In genomic region chr19:58543826-58544590, GRCh38 we compare ENCODE assay signal across 1 cellular context.
TF ChIP-seq lines count a peak whose summit lies in the region.

TRIM28 (plus strand) TSS chr19:58544064; CDS start chr19:58544758, 694 bp downstream.

TF ChIP-seq in HepG2, 621 proteins besides CTCF, POLR2A, EP300 and RAD21 (continued from another document and continues in another):
- TF ChIP-seq ZFP90 (CRISPR knock-in tag; IDR thresholded peaks at IDR 0.05; ENCODE audit: borderline replicate concordance) (no peak; the same call in 1 of the 2 replicates), REPIN1 (CRISPR knock-in tag; IDR thresholded peaks at IDR 0.05; ENCODE audit: borderline replicate concordance, low read depth) (no peak; the same call in none of the 2 replicates), ZNF768 (CRISPR knock-in tag; IDR thresholded peaks at IDR 0.05) (peak; percentile 48; the same call in 1 of the 2 replicates), ZBTB42 (CRISPR knock-in tag; IDR thresholded peaks at IDR 0.05) (no peak), BHLHE40 (IDR thresholded peaks at IDR 0.05; ENCODE audit: low read length) (0 out of 2 replicates have a peak, but pooled peaks have one; percentile 19), TMF1 (CRISPR knock-in tag; IDR thresholded peaks at IDR 0.05; ENCODE audit: low read depth) (peak; percentile 27), SYNCRIP (IDR thresholded peaks at IDR 0.05; ENCODE audit: insufficient read depth, low read depth, low read length) (no peak), KMT2B (CRISPR knock-in tag; IDR thresholded peaks at IDR 0.05) (no peak), ZNF296 (CRISPR knock-in tag; conservative IDR thresholded peaks at IDR 0.05) (no peak), XBP1 (CRISPR knock-in tag; IDR thresholded peaks at IDR 0.05) (no peak), TBX3 (IDR thresholded peaks at IDR 0.05; ENCODE audit: borderline replicate concordance) (no peak), SNAI1 (CRISPR knock-in tag; IDR thresholded peaks at IDR 0.05; ENCODE audit: borderline replicate concordance) (no peak), CBFB (CRISPR knock-in tag; IDR thresholded peaks at IDR 0.05) (0 out of 2 replicates have a peak, but pooled peaks have one; percentile 73), MZF1 (CRISPR knock-in tag; IDR thresholded peaks at IDR 0.05; ENCODE audit: borderline replicate concordance) (0 out of 2 replicates have a peak, but pooled peaks have one; percentile 73), ZNF879 (CRISPR knock-in tag; IDR thresholded peaks at IDR 0.05) (no peak), ZNF709 (CRISPR knock-in tag; IDR thresholded peaks at IDR 0.05) (no peak), MIXL1 (CRISPR knock-in tag; IDR thresholded peaks at IDR 0.05) (peak; percentile 31; the same call in 1 of the 2 replicates), IKZF5 (CRISPR knock-in tag; IDR thresholded peaks at IDR 0.05) (peak; percentile 88), MTF2 (CRISPR knock-in tag; IDR thresholded peaks at IDR 0.05; ENCODE audit: borderline replicate concordance) (no peak), ZNF513 (CRISPR knock-in tag; conservative IDR thresholded peaks at IDR 0.05) (peak; percentile 87; the same call in 1 of the 2 replicates), ZNF609 (CRISPR knock-in tag; IDR thresholded peaks at IDR 0.05; ENCODE audit: borderline replicate concordance) (no peak), TEF (CRISPR knock-in tag; IDR thresholded peaks at IDR 0.05) (peak; percentile 70), RORA (CRISPR knock-in tag; IDR thresholded peaks at IDR 0.05) (no peak), TCF12 (IDR thresholded peaks at IDR 0.05) (no peak), TCF12 (CRISPR knock-in tag; IDR thresholded peaks at IDR 0.05) (no peak), ZSCAN31 (CRISPR knock-in tag; IDR thresholded peaks at IDR 0.05; ENCODE audit: low read depth) (peak; percentile 58), ZNF143 (CRISPR knock-in tag; IDR thresholded peaks at IDR 0.05) (peak; percentile 24; the same call in 1 of the 2 replicates), SP4 (CRISPR knock-in tag; IDR thresholded peaks at IDR 0.05) (peak; percentile 74), KLF15 (CRISPR knock-in tag; IDR thresholded peaks at IDR 0.05; ENCODE audit: borderline replicate concordance) (no peak), HOXD1 (CRISPR knock-in tag; IDR thresholded peaks at IDR 0.05) (peak; percentile 60; the same call in 1 of the 2 replicates), ZFP82 (CRISPR knock-in tag; IDR thresholded peaks at IDR 0.05; ENCODE audit: borderline replicate concordance) (no peak), TAF15 (IDR thresholded peaks at IDR 0.05; ENCODE audit: low read depth, low read length, poor library complexity, severe bottlenecking) (no peak), MEF2D (CRISPR knock-in tag; IDR thresholded peaks at IDR 0.05) (no peak), SOX5 (CRISPR knock-in tag; IDR thresholded peaks at IDR 0.05; ENCODE audit: borderline replicate concordance) (peak; percentile 55; the same call in 1 of the 2 replicates)
- TF ChIP-seq, protein P1, sequence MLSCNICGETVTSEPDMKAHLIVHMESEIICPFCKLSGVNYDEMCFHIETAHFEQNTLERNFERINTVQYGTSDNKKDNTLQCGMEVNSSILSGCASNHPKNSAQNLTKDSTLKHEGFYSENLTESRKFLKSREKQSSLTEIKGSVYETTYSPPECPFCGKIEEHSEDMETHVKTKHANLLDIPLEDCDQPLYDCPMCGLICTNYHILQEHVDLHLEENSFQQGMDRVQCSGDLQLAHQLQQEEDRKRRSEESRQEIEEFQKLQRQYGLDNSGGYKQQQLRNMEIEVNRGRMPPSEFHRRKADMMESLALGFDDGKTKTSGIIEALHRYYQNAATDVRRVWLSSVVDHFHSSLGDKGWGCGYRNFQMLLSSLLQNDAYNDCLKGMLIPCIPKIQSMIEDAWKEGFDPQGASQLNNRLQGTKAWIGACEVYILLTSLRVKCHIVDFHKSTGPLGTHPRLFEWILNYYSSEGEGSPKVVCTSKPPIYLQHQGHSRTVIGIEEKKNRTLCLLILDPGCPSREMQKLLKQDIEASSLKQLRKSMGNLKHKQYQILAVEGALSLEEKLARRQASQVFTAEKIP (CRISPR knock-in tag; IDR thresholded peaks at IDR 0.05; ENCODE audit: borderline replicate concordance), result no peak
- TF ChIP-seq, protein P2, sequence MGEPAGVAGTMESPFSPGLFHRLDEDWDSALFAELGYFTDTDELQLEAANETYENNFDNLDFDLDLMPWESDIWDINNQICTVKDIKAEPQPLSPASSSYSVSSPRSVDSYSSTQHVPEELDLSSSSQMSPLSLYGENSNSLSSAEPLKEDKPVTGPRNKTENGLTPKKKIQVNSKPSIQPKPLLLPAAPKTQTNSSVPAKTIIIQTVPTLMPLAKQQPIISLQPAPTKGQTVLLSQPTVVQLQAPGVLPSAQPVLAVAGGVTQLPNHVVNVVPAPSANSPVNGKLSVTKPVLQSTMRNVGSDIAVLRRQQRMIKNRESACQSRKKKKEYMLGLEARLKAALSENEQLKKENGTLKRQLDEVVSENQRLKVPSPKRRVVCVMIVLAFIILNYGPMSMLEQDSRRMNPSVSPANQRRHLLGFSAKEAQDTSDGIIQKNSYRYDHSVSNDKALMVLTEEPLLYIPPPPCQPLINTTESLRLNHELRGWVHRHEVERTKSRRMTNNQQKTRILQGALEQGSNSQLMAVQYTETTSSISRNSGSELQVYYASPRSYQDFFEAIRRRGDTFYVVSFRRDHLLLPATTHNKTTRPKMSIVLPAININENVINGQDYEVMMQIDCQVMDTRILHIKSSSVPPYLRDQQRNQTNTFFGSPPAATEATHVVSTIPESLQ (CRISPR knock-in tag; conservative IDR thresholded peaks at IDR 0.05), result no peak; the same call in 1 of the 2 replicates
- TF ChIP-seq, protein P3, sequence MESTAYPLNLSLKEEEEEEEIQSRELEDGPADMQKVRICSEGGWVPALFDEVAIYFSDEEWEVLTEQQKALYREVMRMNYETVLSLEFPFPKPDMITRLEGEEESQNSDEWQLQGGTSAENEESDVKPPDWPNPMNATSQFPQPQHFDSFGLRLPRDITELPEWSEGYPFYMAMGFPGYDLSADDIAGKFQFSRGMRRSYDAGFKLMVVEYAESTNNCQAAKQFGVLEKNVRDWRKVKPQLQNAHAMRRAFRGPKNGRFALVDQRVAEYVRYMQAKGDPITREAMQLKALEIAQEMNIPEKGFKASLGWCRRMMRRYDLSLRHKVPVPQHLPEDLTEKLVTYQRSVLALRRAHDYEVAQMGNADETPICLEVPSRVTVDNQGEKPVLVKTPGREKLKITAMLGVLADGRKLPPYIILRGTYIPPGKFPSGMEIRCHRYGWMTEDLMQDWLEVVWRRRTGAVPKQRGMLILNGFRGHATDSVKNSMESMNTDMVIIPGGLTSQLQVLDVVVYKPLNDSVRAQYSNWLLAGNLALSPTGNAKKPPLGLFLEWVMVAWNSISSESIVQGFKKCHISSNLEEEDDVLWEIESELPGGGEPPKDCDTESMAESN (CRISPR knock-in tag; conservative IDR thresholded peaks at IDR 0.05), result peak; percentile 71
